ENCODE assay signal across 1 cellular context in genomic region chr2:11339508-11340083, GRCh38.
TF ChIP-seq lines count a peak whose summit lies in the region.

No MANE protein-coding gene starts in this region.

TF ChIP-seq in IMR-90, 13 proteins besides CTCF, POLR2A, EP300 and RAD21:
- TF ChIP-seq MAFK (IDR thresholded peaks at IDR 0.05; ENCODE audit: low read depth, low read length) (no peak), USF2 (IDR thresholded peaks at IDR 0.05; ENCODE audit: low read depth, low read length) (no peak), FOS (IDR thresholded peaks at IDR 0.05; ENCODE audit: low read depth, low read length) (no peak), ELK1 (IDR thresholded peaks at IDR 0.05; ENCODE audit: borderline replicate concordance, low read depth, low read length) (no peak), CHD1 (IDR thresholded peaks at IDR 0.05; ENCODE audit: low read depth, low read length) (no peak), SMC3 (IDR thresholded peaks at IDR 0.05; ENCODE audit: low read depth, low read length) (no peak), BHLHE40 (IDR thresholded peaks at IDR 0.05; ENCODE audit: low read depth, low read length) (no peak), MAZ (IDR thresholded peaks at IDR 0.05; ENCODE audit: borderline replicate concordance, low read depth, low read length) (no peak), CEBPB (IDR thresholded peaks at IDR 0.05; ENCODE audit: low read depth, low read length) (no peak)
